ENCODE assay signal across 19 cellular contexts in the genomic region with DNA sequence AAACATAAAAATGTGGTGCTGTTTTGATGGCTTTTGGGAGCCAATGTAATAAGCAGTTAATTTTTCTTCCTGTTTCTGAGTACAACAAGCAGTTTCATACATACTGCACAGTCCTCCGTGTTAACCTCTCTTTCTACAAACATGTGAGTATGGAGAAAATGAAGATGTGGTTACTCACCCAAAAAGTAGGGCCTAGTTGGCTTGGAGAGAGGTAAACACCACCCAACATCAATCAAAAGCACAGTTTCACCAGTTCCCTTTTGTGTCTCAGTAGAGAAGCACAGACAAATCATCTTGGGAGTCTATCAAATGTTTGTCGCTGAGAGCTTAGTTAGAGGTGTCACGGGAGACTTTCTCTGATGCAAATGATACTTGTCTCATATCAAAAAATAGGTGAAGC.
A peak's percentile ranks its signal among the peaks of the same experiment; 100 is the strongest.
DNase-seq lines count a peak whose midpoint lies in the region; ATAC-seq and TF ChIP-seq lines count a peak whose summit lies in the region.
"Had no signal": no experiment of that assay in that cellular context is flagged by ENCODE, and none has a peak within 500 bp of the region (broad histone marks: within the 10 kb centered on the region; RNA-seq: fewer than 3 reads in every experiment).

No MANE protein-coding gene starts in this region.

- H4K20me1 ChIP-seq in OCI-LY3 (ENCODE audit: insufficient read depth, low read length), result no peaks in the 10 kb centered on the region

- no peaks in the 10 kb centered on the region for H3K9me3 ChIP-seq in OCI-LY3 (ENCODE audit: insufficient read depth, low read length)
- H3K9me3 ChIP-seq: HAP-1 had no signal

- peak overlapping the region; percentile 86 for H3K27ac ChIP-seq in OCI-LY3 (ENCODE audit: low read length)
- H3K27ac ChIP-seq: C4-2B had no signal

- H3K79me2 ChIP-seq in OCI-LY3 (ENCODE audit: low read length), result no peaks in the 10 kb centered on the region

- H3K9ac ChIP-seq in OCI-LY3 (ENCODE audit: low read length), result peak overlapping the region; percentile 48

- DNase-seq in GM06990 (ENCODE audit: extremely low read depth, insufficient read length) (peak; percentile 23), MV-4-11 (lab: John Stamatoyannopoulos, UW) (peak; percentile 54), NCI-H2196 treated with DMSO at 0.1 percent for 48 hours (lab: John Stamatoyannopoulos, UW; ENCODE audit: unreplicated experiment) (no peak), G401 (ENCODE audit: low spot score) (no peak), NCI-H1436 (lab: John Stamatoyannopoulos, UW) (no peak)
- DNase-seq: ACHN; CD4-positive, alpha-beta memory T cell; DMS153; DMS79 treated with DMSO at 0.1 percent for 48 hours; EL; GDM1; GOT3; HFFc6; Karpas-422 had no signal

- no peak overlapping the region for H3K4me3 ChIP-seq in GM06990 (replicated peaks; ENCODE audit: low read depth, low read length)
- peak overlapping the region; percentile 34 for H3K4me3 ChIP-seq in OCI-LY3 (ENCODE audit: low read length)
- H3K4me3 ChIP-seq: HAP-1 had no signal

- H2AFZ ChIP-seq in OCI-LY3 (ENCODE audit: low read depth, low read length), result peak overlapping the region; percentile 12; the same call in 1 of the 2 replicates

- H3K36me3 ChIP-seq in GM06990 (ENCODE audit: control insufficient read depth, insufficient read depth, low read length) (no peaks in the 10 kb centered on the region), OCI-LY3 (replicated peaks; ENCODE audit: low read depth, low read length) (no peaks in the 10 kb centered on the region)
- H3K36me3 ChIP-seq: HAP-1 had no signal

- peaks cover 43% of the 10 kb centered on the region for H3K4me1 ChIP-seq in OCI-LY3 (ENCODE audit: low read length)
- H3K4me1 ChIP-seq: HAP-1 had no signal

- in situ Hi-C loops in G401 (cut with HindIII; ENCODE audit: low sequenced_read_pairs), result no loop called here

- H3K4me2 ChIP-seq in OCI-LY3 (ENCODE audit: low read length), result peak overlapping the region; percentile 60

- no peaks in the 10 kb centered on the region for H3K27me3 ChIP-seq in GM06990 (replicated peaks; ENCODE audit: control insufficient read depth, insufficient read depth, low read length)
- no peaks in the 10 kb centered on the region for H3K27me3 ChIP-seq in OCI-LY3 (ENCODE audit: low read depth, low read length)

- no peak for TF ChIP-seq CTCF in GM06990 (IDR thresholded peaks at IDR 0.05; ENCODE audit: insufficient read depth, low read length, poor library complexity, severe bottlenecking)
- TF ChIP-seq CTCF in OCI-LY3 (IDR thresholded peaks at IDR 0.05; ENCODE audit: low read depth, low read length), result no peak

- ATAC-seq in GM18868 (IDR thresholded peaks at IDR 0.05; ENCODE audit: unreplicated experiment), result peak; percentile 91
- ATAC-seq in HG02610 (IDR thresholded peaks at IDR 0.05; ENCODE audit: unreplicated experiment), result no peak

Comparison
In these comparisons a context has a peak if more than half of its experiments do, and no peak if none do; other contexts are left out.
1. DNase-seq: peak in GM06990 (single experiment) and MV-4-11 (single experiment); none in NCI-H2196 treated with DMSO at 0.1 percent for 48 hours (single experiment), G401 (single experiment) and NCI-H1436 (single experiment).